In the genomic region with DNA sequence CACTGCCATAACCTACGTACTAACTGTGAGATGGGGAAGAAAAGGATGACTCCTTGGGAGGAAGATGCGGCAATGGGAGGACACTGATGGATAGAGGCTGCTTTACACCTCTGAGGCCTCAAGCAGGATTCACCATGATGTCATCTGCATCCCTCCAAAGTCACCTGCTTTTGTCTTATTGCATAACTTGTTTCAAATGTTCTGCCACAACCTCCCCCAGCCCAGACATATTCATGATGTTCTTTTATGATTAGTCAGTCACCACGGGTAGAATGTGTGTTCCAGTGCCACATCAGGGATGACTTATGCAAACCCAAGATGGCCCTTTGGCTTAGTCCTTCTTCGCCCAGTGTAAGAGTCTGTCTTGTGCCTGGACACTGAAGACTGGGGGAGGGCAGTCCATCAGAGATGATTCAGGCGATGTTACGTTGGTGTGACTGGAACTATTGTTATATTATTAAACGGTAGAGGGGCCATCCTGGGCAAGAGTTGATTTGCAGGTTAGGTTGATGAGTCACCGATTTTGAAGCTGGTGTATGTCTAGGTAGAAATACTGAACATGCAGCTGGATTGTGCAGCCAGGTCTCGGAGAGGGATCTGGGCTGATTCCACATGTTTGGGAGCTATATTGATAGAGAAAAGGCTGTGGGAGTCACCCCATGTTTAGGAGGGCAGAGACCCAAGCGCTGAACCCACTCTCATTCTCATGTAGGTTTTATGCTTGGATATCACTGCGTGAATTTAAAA, we compare ENCODE assay signal across 30 cellular contexts. TPM values are rescaled to one million over a fixed set of nuclear protein-coding genes. Genes with fewer than 3 reads are reported as not detected.
DNase-seq lines count a peak whose midpoint lies in the region; ATAC-seq, FAIRE-seq and TF ChIP-seq lines count a peak whose summit lies in the region.
"Had no signal": no experiment of that assay in that cellular context is flagged by ENCODE, and none has a peak within 500 bp of the region (broad histone marks: within the 10 kb centered on the region; RNA-seq: fewer than 3 reads in every experiment).

No MANE protein-coding gene starts in this region.

- H3K4me1 Mint-ChIP-seq in mesothelial cell of epicardium: no peaks in the 10 kb centered on the region
- H3K4me1 Mint-ChIP-seq: activated naive CD4-positive, alpha-beta T cell treated with anti-CD3 and anti-CD28 coated beads, Interleukin-2, amount 10 ng/mL, durations not matched to agents 7 days and 5 days had no signal

- TF ChIP-seq POLR2A in H1 (IDR thresholded peaks at IDR 0.05; ENCODE audit: control extremely low read depth in 1 of 2, low read depth in 2 of 2, low read length in 2 of 2): no peak

- no peaks in the 10 kb centered on the region for H3K9me3 ChIP-seq in H1 (ENCODE audit: insufficient read depth in 2 of 2, low read depth in 1 of 2, low read length in 1 of 2)
- H3K9me3 ChIP-seq: transverse colon had no signal

- peak; percentile 84 for DNase-seq in DMS53 (lab: John Stamatoyannopoulos, UW)
- DNase-seq in HT1080 (ENCODE audit: low read depth): peak; percentile 53
- DNase-seq in H1 (ENCODE audit: low read depth in 1 of 2, low spot score in 2 of 2): no peak
- DNase-seq in mesothelial cell of epicardium (ENCODE audit: low spot score in 2 of 2, unreplicated experiment in 2 of 2): no peak
- DNase-seq in stimulated activated naive CD4-positive, alpha-beta T cell (lab: John Stamatoyannopoulos, UW): no peak
- DNase-seq: activated CD4-positive, alpha-beta memory T cell treated with anti-CD3 and anti-CD28 coated beads for 36 hours; activated CD4-positive, CD25-positive, alpha-beta regulatory T cell treated with anti-CD3 and anti-CD28 coated beads, Interleukin-2, amount 50 U/mL, for 72 hours; activated CD8-positive, alpha-beta memory T cell treated with anti-CD3 and anti-CD28 coated beads, Interleukin-2, amount 50 U/mL, for 4 hours; activated naive CD4-positive, alpha-beta T cell treated with anti-CD3 and anti-CD28 coated beads, Interleukin-2, amount 10 ng/mL, durations not matched to agents 7 days and 5 days; amniotic stem cell; brain microvascular endothelial cell; DMS153; effector CD4-positive, alpha-beta T cell; GDM1; GM23248; NCI-H1092; NCI-H1694 treated with DMSO at 0.1 percent for 48 hours; NCI-H2171; NCI-H510A; SIG-M5; transverse colon had no signal

- peaks cover 3% of the 10 kb centered on the region for H3K9me3 Mint-ChIP-seq in mesothelial cell of epicardium
- H3K9me3 Mint-ChIP-seq: activated CD4-positive, alpha-beta memory T cell treated with anti-CD3 and anti-CD28 coated beads for 36 hours; activated T-helper 1 cell treated with anti-CD3 and anti-CD28 coated beads, Interleukin-12 subunit alpha, Interleukin-12 subunit beta, Interleukin-2, Interleukin-4 antibody, amounts not matched to agents 30 ng/mL and 10 ng/mL and 1 ng/mL, durations not matched to agents 14 hours and 24 hours and 36 hours had no signal

- POLR2A ChIA-PET in H1 (lab: Charles Lee; ENCODE audit: partially characterized antibody): interaction anchor here (0.9 kb wide), 1 partner anchor 12 kb away, joined by 3 read pairs; no protein-coding TSS in a partner anchor

- no peak overlapping the region for H3K27ac Mint-ChIP-seq in mesothelial cell of epicardium
- H3K27ac Mint-ChIP-seq: activated CD4-positive, alpha-beta memory T cell treated with anti-CD3 and anti-CD28 coated beads for 36 hours; activated naive CD4-positive, alpha-beta T cell treated with anti-CD3 and anti-CD28 coated beads, Interleukin-2, amount 10 ng/mL, durations not matched to agents 7 days and 5 days; activated T-helper 1 cell treated with anti-CD3 and anti-CD28 coated beads, Interleukin-12 subunit alpha, Interleukin-12 subunit beta, Interleukin-2, Interleukin-4 antibody, amounts not matched to agents 30 ng/mL and 10 ng/mL and 1 ng/mL, durations not matched to agents 14 hours and 24 hours and 36 hours had no signal

- no peaks in the 10 kb centered on the region for H4K20me1 ChIP-seq in H1 (replicated peaks in 1 of 2; ENCODE audit: control insufficient read depth in 1 of 2, insufficient read depth in 2 of 2, low read length in 2 of 2)

- H3K36me3 ChIP-seq in H1 (ENCODE audit: control insufficient read depth in 2 of 4, insufficient read depth in 4 of 4, low read length in 3 of 4): no peaks in the 10 kb centered on the region
- H3K36me3 ChIP-seq: brain microvascular endothelial cell, transverse colon had no signal

- peak overlapping the region; percentile 92; the same call in 1 of the 2 replicates for H4K8ac ChIP-seq in H1 (ENCODE audit: extremely low read depth, insufficient read depth, low read length)

- H2AK5ac ChIP-seq in H1 (ENCODE audit: low read depth, low read length): peak overlapping the region; percentile 98

- H3K79me2 ChIP-seq in H1 (ENCODE audit: control insufficient read depth in 1 of 2, insufficient read depth in 2 of 2, low read length in 2 of 2): no peaks in the 10 kb centered on the region; a peak in 2 of 4 replicates

- no peaks in the 10 kb centered on the region for H3K27me3 ChIP-seq in H1 (replicated peaks in 1 of 4; ENCODE audit: control insufficient read depth in 3 of 4, extremely low read depth in 1 of 4, insufficient read depth in 3 of 4, low read length in 3 of 4)
- H3K27me3 ChIP-seq: brain microvascular endothelial cell, transverse colon had no signal

- TF ChIP-seq CTCF in H1 (IDR thresholded peaks at IDR 0.05; ENCODE audit: control extremely low read depth in 1 of 3, insufficient read depth in 1 of 3, low read depth in 1 of 3, low read length in 3 of 3): no peak
- TF ChIP-seq CTCF in mesothelial cell of epicardium (IDR thresholded peaks at IDR 0.05; ENCODE audit: unreplicated experiment): no peak

- H3K36me3 Mint-ChIP-seq in mesothelial cell of epicardium: peaks cover 4% of the 10 kb centered on the region
- H3K36me3 Mint-ChIP-seq: activated CD4-positive, alpha-beta memory T cell treated with anti-CD3 and anti-CD28 coated beads for 36 hours; activated naive CD4-positive, alpha-beta T cell treated with anti-CD3 and anti-CD28 coated beads, Interleukin-2, amount 10 ng/mL, durations not matched to agents 7 days and 5 days had no signal

- 89% methylated on average over 11 of the region's 11 CpGs; no CpG with 5 or more reads in 1 of the 2 experiments for WGBS in H1 (ENCODE audit: extremely low coverage in 1 of 2, insufficient coverage in 1 of 2, insufficient read length in 1 of 2, insufficient replicate concordance in 2 of 2, low coverage in 1 of 2, low lambda C conversion rate in 2 of 2, missing lambda C conversion rate in 1 of 2), 2 experiments

- H2BK20ac ChIP-seq in H1 (ENCODE audit: low read length): peak overlapping the region; percentile 82

- TF ChIP-seq EP300 in H1 (IDR thresholded peaks at IDR 0.05; ENCODE audit: borderline replicate concordance in 1 of 2, low read depth in 2 of 2, low read length in 2 of 2): no peak

- peak overlapping the region in 1 of 4 experiments; percentile 22; a peak in 1 of 7 replicates for H3K9ac ChIP-seq in H1 (replicated peaks in 1 of 4; ENCODE audit: extremely low read depth in 1 of 4, low read depth in 3 of 4, low read length in 3 of 4)
- H3K9ac ChIP-seq: GM23248 had no signal

- peak overlapping the region; percentile 45 for H4K91ac ChIP-seq in H1 (replicated peaks; ENCODE audit: insufficient read length, low read length)

- no peak for FAIRE-seq in H1 (lab: Jason Lieb, UNC)

- CTCF ChIA-PET in H1 (lab: Charles Lee; ENCODE audit: partially characterized antibody): interaction anchor here (0.6 to 1.1 kb wide), 2 partner anchors 25 to 49 kb away, joined by 3 to 5 read pairs; no protein-coding TSS in a partner anchor

- peak overlapping the region; percentile 57 for H4K5ac ChIP-seq in H1 (ENCODE audit: insufficient read length, low read depth, low read length)

- no peak overlapping the region for H3K27ac ChIP-seq in H1 (ENCODE audit: low read depth, low read length)
- H3K27ac ChIP-seq: brain microvascular endothelial cell, epithelial cell of prostate, GM23248, transverse colon had no signal

- H3K14ac ChIP-seq in H1 (ENCODE audit: insufficient read length): no peak overlapping the region

- peak overlapping the region; percentile 78 for H3K18ac ChIP-seq in H1 (ENCODE audit: extremely low read depth, low read length)

- peak overlapping the region; percentile 89 for H2BK15ac ChIP-seq in H1 (ENCODE audit: low read length)

- peaks cover 2% of the 10 kb centered on the region; the same call in 1 of the 2 replicates for H3K79me1 ChIP-seq in H1 (ENCODE audit: low read depth, low read length)

- no peak overlapping the region for H3K23ac ChIP-seq in H1 (ENCODE audit: insufficient read length)

- TF ChIP-seq RAD21 in H1 (IDR thresholded peaks at IDR 0.05 in 1 of 2, conservative IDR thresholded peaks at IDR 0.05 in 1 of 2; ENCODE audit: low read depth in 2 of 2, low read length in 2 of 2): no peak

- peak overlapping the region; percentile 71 for H2BK5ac ChIP-seq in H1 (ENCODE audit: low read depth, low read length)

- H3K4ac ChIP-seq in H1 (replicated peaks; ENCODE audit: insufficient read length, low read depth, low read length): peak overlapping the region; percentile 57

- ATAC-seq in GM21528 (IDR thresholded peaks at IDR 0.05; ENCODE audit: low FRiP score, unreplicated experiment) (no peak), GM21786 (IDR thresholded peaks at IDR 0.05; ENCODE audit: unreplicated experiment) (no peak), GM18498 (IDR thresholded peaks at IDR 0.05; ENCODE audit: unreplicated experiment) (no peak)

- peak overlapping the region; percentile 73 for H2BK120ac ChIP-seq in H1 (replicated peaks; ENCODE audit: low read depth, low read length)

- peak overlapping the region; percentile 45 for H3K4me3 Mint-ChIP-seq in mesothelial cell of epicardium
- H3K4me3 Mint-ChIP-seq: activated CD4-positive, alpha-beta memory T cell treated with anti-CD3 and anti-CD28 coated beads for 36 hours; activated naive CD4-positive, alpha-beta T cell treated with anti-CD3 and anti-CD28 coated beads, Interleukin-2, amount 10 ng/mL, durations not matched to agents 7 days and 5 days; activated T-helper 1 cell treated with anti-CD3 and anti-CD28 coated beads, Interleukin-12 subunit alpha, Interleukin-12 subunit beta, Interleukin-2, Interleukin-4 antibody, amounts not matched to agents 30 ng/mL and 10 ng/mL and 1 ng/mL, durations not matched to agents 14 hours and 24 hours and 36 hours had no signal

- H3K27me3 Mint-ChIP-seq in mesothelial cell of epicardium (ENCODE audit: low read depth): no peaks in the 10 kb centered on the region
- H3K27me3 Mint-ChIP-seq: activated CD4-positive, alpha-beta memory T cell treated with anti-CD3 and anti-CD28 coated beads for 36 hours; activated naive CD4-positive, alpha-beta T cell treated with anti-CD3 and anti-CD28 coated beads, Interleukin-2, amount 10 ng/mL, durations not matched to agents 7 days and 5 days had no signal

- H3K4me2 ChIP-seq in H1 (ENCODE audit: insufficient read depth in 1 of 2, low read depth in 2 of 2, low read length in 2 of 2): peak overlapping the region; percentile 28 to 33; a peak in 2 of 4 replicates

- H2AFZ ChIP-seq in H1 (ENCODE audit: low read length): no peak overlapping the region
- H2AFZ ChIP-seq: GM23248 had no signal

- peaks cover 0 to 3% (median 2%) of the 10 kb centered on the region in 4 experiments; a peak in 2 of 7 replicates for H3K4me1 ChIP-seq in H1 (replicated peaks in 1 of 4; ENCODE audit: control insufficient read depth in 3 of 4, insufficient read depth in 4 of 4, low read length in 3 of 4)
- H3K4me1 ChIP-seq: transverse colon had no signal

- H2BK12ac ChIP-seq in H1 (ENCODE audit: low read depth, low read length): peak overlapping the region; percentile 82

- H3K23me2 ChIP-seq in H1 (ENCODE audit: low read depth, low read length): no peaks in the 10 kb centered on the region

- H3K56ac ChIP-seq in H1 (replicated peaks; ENCODE audit: insufficient read length, low read depth, low read length): no peak overlapping the region

- peak overlapping the region in 1 of 4 experiments; percentile 25; a peak in 2 of 8 replicates for H3K4me3 ChIP-seq in H1 (ENCODE audit: extremely low read depth in 1 of 4, insufficient read depth in 2 of 4, low read depth in 3 of 4, low read length in 4 of 4)
- H3K4me3 ChIP-seq: GM23248, lung, transverse colon had no signal

RNA-seq across cellular contexts. Expression of gene RYR2, which starts 32.6 kb away (rescaled TPM):
- total RNA-seq in HT1080 (2014; rRNA removed; shearing (Covaris generic)): 0.40 and 0.57 TPM in 2 replicates
- polyA plus RNA-seq in HT1080 (2015; cell fraction: cytosol; rRNA removed): 0.14 and 0.33 TPM in 2 replicates
- 1.7 and 3.1 TPM in 2 replicates for polyA plus RNA-seq in HT1080 (2015; cell fraction: nucleus; rRNA removed)
- 4.4 and 4.7 TPM in 2 replicates for total RNA-seq in H1 (2021; fragmentation: NEBNext Ultra II Directional; extraction: Animal tissue kit (Norgen Biotek cat#: 25700))
- polyA plus RNA-seq in H1 (2011; rRNA removed): 1.0 and 1.3 TPM in 2 replicates
- 2.1 TPM for polyA plus RNA-seq in H1 (2011; cell fraction: cytosol; rRNA removed)
- 3.0 TPM for polyA plus RNA-seq in H1 (2011; cell fraction: nucleus; rRNA removed)
- 1.5 to 2.9 TPM (median 1.9 TPM) in 4 replicates for polyA plus RNA-seq in H1 (2012, experiment 1 of 2)
- 0.22 TPM for polyA plus RNA-seq in H1 (2012, experiment 2 of 2)
- 3.9 TPM for polyA plus RNA-seq in H1 (2013, experiment 1 of 2)
- 3.1 TPM for polyA plus RNA-seq in H1 (2013, experiment 2 of 2)
- polyA minus RNA-seq in H1 (2011; rRNA and poly(A)+ RNA removed): 11.5 and 11.6 TPM in 2 replicates
- 3.5 TPM for polyA minus RNA-seq in H1 (2011; cell fraction: cytosol; rRNA and poly(A)+ RNA removed)
- polyA minus RNA-seq in H1 (2011; cell fraction: nucleus; rRNA and poly(A)+ RNA removed): 25.2 TPM
- total RNA-seq in mesothelial cell of epicardium: 5.1 to 13.0 TPM (median 6.1 TPM) in 3 replicates
- total RNA-seq: activated T-helper 1 cell treated with anti-CD3 and anti-CD28 coated beads, Interleukin-12 subunit alpha, Interleukin-12 subunit beta, Interleukin-2, Interleukin-4 antibody, amounts not matched to agents 30 ng/mL and 10 ng/mL and 1 ng/mL, durations not matched to agents 14 hours and 24 hours and 36 hours; GM23248; kidney epithelial cell; pulmonary artery endothelial cell had no signal
- polyA plus RNA-seq: BJ, GM23248 had no signal

Comparison
In these comparisons a context has a peak if more than half of its experiments do, and no peak if none do; other contexts are left out.
1. DNase-seq: peak in DMS53 (single experiment) and HT1080 (single experiment); none in H1 (0 of 2), mesothelial cell of epicardium (0 of 2) and stimulated activated naive CD4-positive, alpha-beta T cell (0 of 6).